Comparison of ENCODE assay signal across 13 cellular contexts in genomic region chr7:129170373-129171021, GRCh38. TPM values are rescaled to one million over a fixed set of nuclear protein-coding genes. Genes with fewer than 3 reads are reported as not detected.
A peak's percentile ranks its signal among the peaks of the same experiment; 100 is the strongest.
DNase-seq lines count a peak whose midpoint lies in the region; ATAC-seq, FAIRE-seq and TF ChIP-seq lines count a peak whose summit lies in the region.
"Had no signal": no experiment of that assay in that cellular context is flagged by ENCODE, and none has a peak within 500 bp of the region (broad histone marks: within the 10 kb centered on the region; RNA-seq: fewer than 3 reads in every experiment).

No MANE protein-coding gene starts in this region.

- H3K18ac ChIP-seq in H1 (ENCODE audit: extremely low read depth, low read length), result no peak overlapping the region; the same call in 1 of the 2 replicates

- H3K14ac ChIP-seq in H1 (ENCODE audit: insufficient read length), result no peak overlapping the region

- TF ChIP-seq EP300 in H1 (IDR thresholded peaks at IDR 0.05; ENCODE audit: borderline replicate concordance in 1 of 2, low read depth in 2 of 2, low read length in 2 of 2), result no peak

- H2AK5ac ChIP-seq in H1 (ENCODE audit: low read depth, low read length), result no peak overlapping the region; the same call in 1 of the 2 replicates

- peak; percentile 56 for DNase-seq in ELF-1 (ENCODE audit: low read depth, low spot score)
- DNase-seq in H1 (ENCODE audit: low read depth in 1 of 2, low spot score in 2 of 2), result peak in 1 of 2 experiments; percentile 59
- DNase-seq in osteoblast (ENCODE audit: insufficient read length, low spot score, missing footprints), result peak; percentile 25
- DNase-seq: caudate nucleus; DMS79 treated with DMSO at 0.1 percent for 48 hours; effector memory CD8-positive, alpha-beta T cell; NCI-H1417 treated with DMSO at 0.1 percent for 48 hours had no signal

- no peaks in the 10 kb centered on the region for H4K20me1 ChIP-seq in H1 (replicated peaks in 1 of 2; ENCODE audit: control insufficient read depth in 1 of 2, insufficient read depth in 2 of 2, low read length in 2 of 2)
- H4K20me1 ChIP-seq in osteoblast (ENCODE audit: insufficient read depth, low read length), result no peaks in the 10 kb centered on the region

- no peak overlapping the region for H4K5ac ChIP-seq in H1 (ENCODE audit: insufficient read length, low read depth, low read length)

- no peak overlapping the region for H2BK120ac ChIP-seq in H1 (replicated peaks; ENCODE audit: low read depth, low read length)

- ATAC-seq in HG02884 (IDR thresholded peaks at IDR 0.05; ENCODE audit: unreplicated experiment) (no peak), GM21723 (IDR thresholded peaks at IDR 0.05; ENCODE audit: unreplicated experiment) (no peak), HG03571 (IDR thresholded peaks at IDR 0.05; ENCODE audit: unreplicated experiment) (no peak)
- ATAC-seq: effector memory CD8-positive, alpha-beta T cell had no signal

- WGBS in H1 (ENCODE audit: extremely low coverage in 1 of 2, insufficient coverage in 1 of 2, insufficient read length in 1 of 2, insufficient replicate concordance in 2 of 2, low coverage in 1 of 2, low lambda C conversion rate in 2 of 2, missing lambda C conversion rate in 1 of 2), 2 experiments, result 33% methylated on average over 11 of the region's 11 CpGs; no CpG with 5 or more reads in 1 of the 2 experiments

- H2BK5ac ChIP-seq in H1 (ENCODE audit: low read depth, low read length), result no peak overlapping the region

- CTCF ChIA-PET in H1 (lab: Charles Lee; ENCODE audit: partially characterized antibody), result interaction anchor here (1.1 to 19.3 kb wide), 6 partner anchors 9 to 256 kb away, joined by 3 to 258 read pairs (median 4); no protein-coding TSS in a partner anchor

- peaks cover 9% of the 10 kb centered on the region; the same call in 1 of the 2 replicates for H3K36me3 ChIP-seq in HUES6 (ENCODE audit: control insufficient read depth, insufficient read depth, low read length)
- H3K36me3 ChIP-seq in H1 (ENCODE audit: control insufficient read depth in 2 of 4, insufficient read depth in 4 of 4, low read length in 3 of 4), result peaks cover 0 to 3% (median 0%) of the 10 kb centered on the region in 4 experiments; a peak in 3 of 8 replicates
- no peaks in the 10 kb centered on the region for H3K36me3 ChIP-seq in osteoblast (ENCODE audit: insufficient read depth, low read length)

- H3K4ac ChIP-seq in H1 (replicated peaks; ENCODE audit: insufficient read length, low read depth, low read length), result no peak overlapping the region

- H3K23ac ChIP-seq in H1 (ENCODE audit: insufficient read length), result no peak overlapping the region

- POLR2A ChIA-PET in H1 (lab: Charles Lee; ENCODE audit: partially characterized antibody), result interaction anchor here (0.6 to 6.4 kb wide), 28 partner anchors 9 to 790 kb away, joined by 3 to 116 read pairs (median 4); partner anchors contain the start of genes SMO, STRIP2 and TNPO3

- no peak overlapping the region for H4K8ac ChIP-seq in H1 (ENCODE audit: extremely low read depth, insufficient read depth, low read length)

- H2BK12ac ChIP-seq in H1 (ENCODE audit: low read depth, low read length), result peak overlapping the region; percentile 72; the same call in 1 of the 2 replicates

- H3K79me1 ChIP-seq in H1 (ENCODE audit: low read depth, low read length), result no peaks in the 10 kb centered on the region

- H3K79me2 ChIP-seq in H1 (ENCODE audit: control insufficient read depth in 1 of 2, insufficient read depth in 2 of 2, low read length in 2 of 2) (no peaks in the 10 kb centered on the region), osteoblast (ENCODE audit: insufficient read depth, low read length) (no peaks in the 10 kb centered on the region)

- H3K23me2 ChIP-seq in H1 (ENCODE audit: low read depth, low read length), result peaks cover 8% of the 10 kb centered on the region

- TF ChIP-seq CTCF in H1 (IDR thresholded peaks at IDR 0.05; ENCODE audit: control extremely low read depth in 1 of 3, insufficient read depth in 1 of 3, low read depth in 1 of 3, low read length in 3 of 3) (no peak), osteoblast (IDR thresholded peaks at IDR 0.05; ENCODE audit: extremely low read depth, low read depth, low read length) (no peak)

- H3K4me3 ChIP-seq in HUES6 (ENCODE audit: low read depth, low read length) (peak overlapping the region; percentile 69), H1 (ENCODE audit: extremely low read depth in 1 of 4, insufficient read depth in 2 of 4, low read depth in 3 of 4, low read length in 4 of 4) (peak overlapping the region; percentile 26 to 62 (median 50); a peak in 5 of 8 replicates), osteoblast (ENCODE audit: insufficient read depth, low read length) (no peak overlapping the region)

- H3K4me2 ChIP-seq in H1 (ENCODE audit: insufficient read depth in 1 of 2, low read depth in 2 of 2, low read length in 2 of 2) (peak overlapping the region; percentile 76 to 77), osteoblast (ENCODE audit: insufficient read depth, low read length) (no peak overlapping the region)

- H3K9ac ChIP-seq in HUES6 (ENCODE audit: low read length) (peak overlapping the region; percentile 90), H1 (replicated peaks in 1 of 4; ENCODE audit: extremely low read depth in 1 of 4, low read depth in 3 of 4, low read length in 3 of 4) (peak overlapping the region in 1 of 4 experiments; percentile 46; a peak in 1 of 7 replicates)

- peak; percentile 58 to 79 for TF ChIP-seq POLR2A in H1 (IDR thresholded peaks at IDR 0.05; ENCODE audit: control extremely low read depth in 1 of 2, low read depth in 2 of 2, low read length in 2 of 2)

- no peak overlapping the region for H2AFZ ChIP-seq in H1 (ENCODE audit: low read length)
- peak overlapping the region; percentile 81 for H2AFZ ChIP-seq in osteoblast (ENCODE audit: low read length)

- FAIRE-seq in H1 (lab: Jason Lieb, UNC), result peak; percentile 74

- no peak overlapping the region for H3K56ac ChIP-seq in H1 (replicated peaks; ENCODE audit: insufficient read length, low read depth, low read length)

- no peak overlapping the region for H4K91ac ChIP-seq in H1 (replicated peaks; ENCODE audit: insufficient read length, low read length)

- H3K27me3 ChIP-seq in HUES6 (ENCODE audit: control insufficient read depth, insufficient read depth, low read length) (no peaks in the 10 kb centered on the region), H1 (replicated peaks in 1 of 4; ENCODE audit: control insufficient read depth in 3 of 4, extremely low read depth in 1 of 4, insufficient read depth in 3 of 4, low read length in 3 of 4) (no peaks in the 10 kb centered on the region; a peak in 1 of 7 replicates), osteoblast (ENCODE audit: insufficient read depth, low read length) (peaks cover 22% of the 10 kb centered on the region)

- TF ChIP-seq RAD21 in H1 (IDR thresholded peaks at IDR 0.05 in 1 of 2, conservative IDR thresholded peaks at IDR 0.05 in 1 of 2; ENCODE audit: low read depth in 2 of 2, low read length in 2 of 2), result no peak

- H2BK15ac ChIP-seq in H1 (ENCODE audit: low read length), result no peak overlapping the region

- H3K27ac ChIP-seq in HUES6 (ENCODE audit: low read depth, low read length), result peak overlapping the region; percentile 93
- peak overlapping the region; percentile 84; the same call in 1 of the 2 replicates for H3K27ac ChIP-seq in H1 (ENCODE audit: low read depth, low read length)
- no peak overlapping the region for H3K27ac ChIP-seq in osteoblast (ENCODE audit: low read depth, low read length)
- H3K27ac ChIP-seq: C4-2B, HL-60 had no signal

- H3K4me1 ChIP-seq in HUES6 (ENCODE audit: control insufficient read depth, insufficient read depth, low read length), result peaks cover 28% of the 10 kb centered on the region
- H3K4me1 ChIP-seq in H1 (replicated peaks in 1 of 4; ENCODE audit: control insufficient read depth in 3 of 4, insufficient read depth in 4 of 4, low read length in 3 of 4), result peaks cover 10 to 17% (median 12%) of the 10 kb centered on the region in 4 experiments
- peaks cover 6% of the 10 kb centered on the region for H3K4me1 ChIP-seq in osteoblast (ENCODE audit: insufficient read depth, low read length)

- H2BK20ac ChIP-seq in H1 (ENCODE audit: low read length), result no peak overlapping the region; the same call in 1 of the 2 replicates

- peaks cover 6% of the 10 kb centered on the region; the same call in 1 of the 2 replicates for H3K9me3 ChIP-seq in HUES6 (ENCODE audit: control insufficient read depth, insufficient read depth, low read depth, low read length)
- H3K9me3 ChIP-seq in H1 (ENCODE audit: insufficient read depth in 2 of 2, low read depth in 1 of 2, low read length in 1 of 2), result no peaks in the 10 kb centered on the region
- H3K9me3 ChIP-seq in osteoblast (ENCODE audit: low read depth, low read length), result no peaks in the 10 kb centered on the region

RNA-seq across cellular contexts. Expression of gene SMO, which starts 17.9 kb away (rescaled TPM):
- 61.2 and 64.5 TPM in 2 replicates for total RNA-seq in H1 (2021; fragmentation: NEBNext Ultra II Directional; extraction: Animal tissue kit (Norgen Biotek cat#: 25700))
- 67.6 and 75.0 TPM in 2 replicates for polyA plus RNA-seq in H1 (2011; rRNA removed)
- polyA plus RNA-seq in H1 (2011; cell fraction: cytosol; rRNA removed), result 60.1 TPM
- polyA plus RNA-seq in H1 (2011; cell fraction: nucleus; rRNA removed), result 137 TPM
- polyA plus RNA-seq in H1 (2012, experiment 1 of 2), result 43.2 to 67.8 TPM (median 62.6 TPM) in 4 replicates
- 59.7 TPM for polyA plus RNA-seq in H1 (2012, experiment 2 of 2)
- polyA plus RNA-seq in H1 (2013, experiment 1 of 2), result 43.2 TPM
- polyA plus RNA-seq in H1 (2013, experiment 2 of 2), result 45.3 TPM
- polyA minus RNA-seq in H1 (2011; rRNA and poly(A)+ RNA removed), result 98.6 and 143 TPM in 2 replicates
- 63.4 TPM for polyA minus RNA-seq in H1 (2011; cell fraction: cytosol; rRNA and poly(A)+ RNA removed)
- 48.7 TPM for polyA minus RNA-seq in H1 (2011; cell fraction: nucleus; rRNA and poly(A)+ RNA removed)
- 19.9 and 23.9 TPM in 2 replicates for total RNA-seq in osteoblast

RNA-seq across cellular contexts. Expression of gene TSPAN33, which starts 26.0 kb away (rescaled TPM):
- 47.1 TPM in 2 replicates for total RNA-seq in H1 (2021; fragmentation: NEBNext Ultra II Directional; extraction: Animal tissue kit (Norgen Biotek cat#: 25700))
- polyA plus RNA-seq in H1 (2011; rRNA removed), result 42.8 and 46.6 TPM in 2 replicates
- polyA plus RNA-seq in H1 (2011; cell fraction: cytosol; rRNA removed), result 49.3 TPM
- polyA plus RNA-seq in H1 (2011; cell fraction: nucleus; rRNA removed), result 38.6 TPM
- 41.3 to 47.5 TPM (median 44.6 TPM) in 4 replicates for polyA plus RNA-seq in H1 (2012, experiment 1 of 2)
- polyA plus RNA-seq in H1 (2012, experiment 2 of 2), result 54.9 TPM
- 21.9 TPM for polyA plus RNA-seq in H1 (2013, experiment 1 of 2)
- 26.4 TPM for polyA plus RNA-seq in H1 (2013, experiment 2 of 2)
- polyA minus RNA-seq in H1 (2011; rRNA and poly(A)+ RNA removed), result 81.5 and 91.9 TPM in 2 replicates
- 41.5 TPM for polyA minus RNA-seq in H1 (2011; cell fraction: cytosol; rRNA and poly(A)+ RNA removed)
- polyA minus RNA-seq in H1 (2011; cell fraction: nucleus; rRNA and poly(A)+ RNA removed), result 26.3 TPM
- under 0.01 and 0.36 TPM in 2 replicates for total RNA-seq in osteoblast

RNA-seq across cellular contexts. Expression of gene AHCYL2, which starts 54.3 kb away (rescaled TPM):
- 25.4 and 30.5 TPM in 2 replicates for total RNA-seq in H1 (2021; fragmentation: NEBNext Ultra II Directional; extraction: Animal tissue kit (Norgen Biotek cat#: 25700))
- polyA plus RNA-seq in H1 (2011; rRNA removed), result 16.6 and 20.7 TPM in 2 replicates
- polyA plus RNA-seq in H1 (2011; cell fraction: cytosol; rRNA removed), result 24.5 TPM
- polyA plus RNA-seq in H1 (2011; cell fraction: nucleus; rRNA removed), result 21.5 TPM
- polyA plus RNA-seq in H1 (2012, experiment 1 of 2), result 17.0 to 21.9 TPM (median 20.4 TPM) in 4 replicates
- 2.8 TPM for polyA plus RNA-seq in H1 (2012, experiment 2 of 2)
- 11.9 TPM for polyA plus RNA-seq in H1 (2013, experiment 1 of 2)
- polyA plus RNA-seq in H1 (2013, experiment 2 of 2), result 11.6 TPM
- polyA minus RNA-seq in H1 (2011; rRNA and poly(A)+ RNA removed), result 48.6 and 60.4 TPM in 2 replicates
- 19.4 TPM for polyA minus RNA-seq in H1 (2011; cell fraction: cytosol; rRNA and poly(A)+ RNA removed)
- 20.4 TPM for polyA minus RNA-seq in H1 (2011; cell fraction: nucleus; rRNA and poly(A)+ RNA removed)
- 10.1 and 11.2 TPM in 2 replicates for total RNA-seq in osteoblast

Comparison
In these comparisons a context has a peak if more than half of its experiments do, and no peak if none do; other contexts are left out.
1. RNA of gene TSPAN33, which starts 26.0 kb away (total RNA-seq): 47.1 TPM in H1; under 0.01 to 0.36 TPM in osteoblast; every median in the first group is over 10 times any median in the second.